In genomic region chr3:145411605-145412004, GRCh38 we compare ENCODE assay signal across 31 cellular contexts.
"Had no signal": no experiment of that assay in that cellular context is flagged by ENCODE, and none has a peak within 500 bp of the region (broad histone marks: within the 10 kb centered on the region; RNA-seq: fewer than 3 reads in every experiment).

No MANE protein-coding gene starts in this region.

- H3K27me3 ChIP-seq: brain microvascular endothelial cell, esophagus muscularis mucosa, foreskin keratinocyte, gastrocnemius medialis, heart left ventricle had no signal

- H3K4me1 Mint-ChIP-seq: activated B cell treated with CpG ODN at 0.5 μM for 24 hours; activated T-helper 17 cell treated with anti-CD3 and anti-CD28 coated beads, Interleukin-2, amount 50 U/mL, for 72 hours; central memory CD8-positive, alpha-beta T cell had no signal

- H3K9me3 Mint-ChIP-seq: effector memory CD8-positive, alpha-beta T cell had no signal

- H3K4me3 Mint-ChIP-seq: activated B cell treated with CpG ODN at 0.5 μM for 24 hours; activated CD8-positive, alpha-beta T cell treated with anti-CD3 and anti-CD28 coated beads for 36 hours; activated naive CD8-positive, alpha-beta T cell; activated T-cell treated with anti-CD3 and anti-CD28 coated beads, Interleukin-2, amount 50 U/mL, for 4 hours; activated T-helper 17 cell treated with anti-CD3 and anti-CD28 coated beads, Interleukin-2, amount 50 U/mL, for 72 hours; central memory CD8-positive, alpha-beta T cell; effector memory CD8-positive, alpha-beta T cell; T-helper 2 cell treated with Interferon-gamma antibody and Interleukin-4, amounts not matched to agents 5 μg/mL and 100 μg/mL, for 36 hours had no signal

- H3K27ac ChIP-seq: brain microvascular endothelial cell, esophagus muscularis mucosa, foreskin keratinocyte, gastrocnemius medialis, heart left ventricle, WERI-Rb-1 had no signal

- H3K36me3 Mint-ChIP-seq: activated naive CD8-positive, alpha-beta T cell had no signal

- H3K27me3 Mint-ChIP-seq: activated B cell treated with CpG ODN at 0.5 μM for 24 hours; activated CD8-positive, alpha-beta T cell treated with anti-CD3 and anti-CD28 coated beads for 36 hours; activated naive CD8-positive, alpha-beta T cell; activated T-helper 17 cell treated with anti-CD3 and anti-CD28 coated beads, Interleukin-2, amount 50 U/mL, for 72 hours; central memory CD8-positive, alpha-beta T cell; effector memory CD8-positive, alpha-beta T cell had no signal

- H3K27ac Mint-ChIP-seq: activated B cell treated with CpG ODN at 0.5 μM for 24 hours; activated CD8-positive, alpha-beta T cell treated with anti-CD3 and anti-CD28 coated beads for 36 hours; activated naive CD8-positive, alpha-beta T cell; activated T-helper 17 cell treated with anti-CD3 and anti-CD28 coated beads, Interleukin-2, amount 50 U/mL, for 72 hours; effector memory CD8-positive, alpha-beta T cell; T-helper 2 cell treated with Interferon-gamma antibody and Interleukin-4, amounts not matched to agents 5 μg/mL and 100 μg/mL, for 36 hours had no signal

- H3K9me3 ChIP-seq: esophagus muscularis mucosa had no signal

- DNase-seq: activated B cell treated with CpG ODN at 0.5 μM for 24 hours; activated CD4-positive, alpha-beta T cell treated with anti-CD3 and anti-CD28 coated beads for 48 hours; activated CD4-positive, alpha-beta T cell treated with anti-CD3 and anti-CD28 coated beads, Interleukin-2, amount 50 U/mL, for 1 hour; activated CD4-positive, alpha-beta T cell treated with anti-CD3 and anti-CD28 coated beads, Interleukin-2, amount 50 U/mL, for 48 hours; activated CD8-positive, alpha-beta memory T cell treated with anti-CD3 and anti-CD28 coated beads for 24 hours; activated CD8-positive, alpha-beta T cell treated with anti-CD3 and anti-CD28 coated beads for 36 hours; activated effector memory CD4-positive, alpha-beta T cell treated with Interleukin-2 at 50 U/mL for 16 hours; activated gamma-delta T cell treated with Interleukin-2 at 50 U/mL for 16 hours; activated naive CD4-positive, alpha-beta T cell treated with anti-CD3 and anti-CD28 coated beads, Interleukin-2, amount 50 U/mL, for 16 hours; activated naive CD4-positive, alpha-beta T cell treated with Interleukin-2 at 50 U/mL for 16 hours; activated T-cell treated with anti-CD3 and anti-CD28 coated beads, Interleukin-2, amount 50 U/mL, for 4 hours; amniotic stem cell; anterior cingulate cortex; brain microvascular endothelial cell; cortex of kidney; dermis blood vessel endothelial cell; effector CD4-positive, alpha-beta T cell; effector memory CD8-positive, alpha-beta T cell; erythroblast; foreskin keratinocyte; gastrocnemius medialis; glutamatergic neuron; heart left ventricle; T1000; WERI-Rb-1 had no signal

- ATAC-seq: activated CD4-positive, CD25-positive, alpha-beta regulatory T cell treated with anti-CD3 and anti-CD28 coated beads, Interleukin-2, amount 50 U/mL, for 24 hours; activated CD8-positive, alpha-beta T cell treated with anti-CD3 and anti-CD28 coated beads for 36 hours; activated T-cell treated with anti-CD3 and anti-CD28 coated beads, Interleukin-2, amount 50 U/mL, for 4 hours; activated T-helper 17 cell treated with anti-CD3 and anti-CD28 coated beads, Interleukin-2, amount 50 U/mL, for 72 hours; effector memory CD8-positive, alpha-beta T cell; foreskin keratinocyte; gastrocnemius medialis; heart left ventricle had no signal
